Comparison of ENCODE assay signal across 21 cellular contexts in genomic region chr1:43570307-43570706, GRCh38. TPM values are rescaled to one million over a fixed set of nuclear protein-coding genes. Genes with fewer than 3 reads are reported as not detected.
DNase-seq lines count a peak whose midpoint lies in the region; ATAC-seq and TF ChIP-seq lines count a peak whose summit lies in the region.
"Had no signal": no experiment of that assay in that cellular context is flagged by ENCODE, and none has a peak within 500 bp of the region (broad histone marks: within the 10 kb centered on the region; RNA-seq: fewer than 3 reads in every experiment).

No MANE protein-coding gene starts in this region.

- no peaks in the 10 kb centered on the region for H3K9me3 ChIP-seq in BLaER1
- H3K9me3 ChIP-seq: A549, Caco-2 had no signal

- DNase-seq in RWPE1 (ENCODE audit: low spot score) (no peak), retina (peak; percentile 57), KG1 (lab: John Stamatoyannopoulos, UW) (no peak), Calu3 (no peak), SHP77 (lab: John Stamatoyannopoulos, UW) (no peak)
- DNase-seq in activated T-cell treated with anti-CD3 and anti-CD28 coated beads, Interleukin-2, amount 50 U/mL, for 72 hours = no peak
- DNase-seq: 8988T; Caco-2; CD4-positive, CD25-positive, alpha-beta regulatory T cell; CD8-positive, alpha-beta T cell; DMS 273 treated with DMSO at 0.1 percent for 48 hours; DMS79; EL; GDM1; GM23248; H7; HCEC 1CT had no signal

- intact Hi-C loops in Calu3 (cut with micrococcal nuclease; ENCODE audit: unreplicated experiment) = no loop called here

- no peak overlapping the region for H3K4me3 ChIP-seq in BLaER1
- H3K4me3 ChIP-seq: A549, GM12878, GM23248 had no signal

- no peaks in the 10 kb centered on the region for H3K36me3 Mint-ChIP-seq in activated T-cell treated with anti-CD3 and anti-CD28 coated beads, Interleukin-2, amount 50 U/mL, for 72 hours (ENCODE audit: insufficient read depth in 2 of 2)
- H3K36me3 Mint-ChIP-seq in Calu3 (ENCODE audit: insufficient read depth, unreplicated experiment) = peaks cover 28% of the 10 kb centered on the region
- H3K36me3 Mint-ChIP-seq: CD4-positive, CD25-positive, alpha-beta regulatory T cell; CD8-positive, alpha-beta T cell had no signal

- H3K9me3 Mint-ChIP-seq in activated T-cell treated with anti-CD3 and anti-CD28 coated beads, Interleukin-2, amount 50 U/mL, for 72 hours = no peaks in the 10 kb centered on the region
- H3K9me3 Mint-ChIP-seq in Calu3 (ENCODE audit: low read depth, unreplicated experiment) = no peaks in the 10 kb centered on the region
- H3K9me3 Mint-ChIP-seq: CD4-positive, CD25-positive, alpha-beta regulatory T cell; CD8-positive, alpha-beta T cell had no signal

- H3K4me2 ChIP-seq in BLaER1 = no peak overlapping the region
- H3K4me2 ChIP-seq: A549 had no signal

- no peaks in the 10 kb centered on the region for H3K27me3 ChIP-seq in BLaER1

- no peak overlapping the region for H3K27ac Mint-ChIP-seq in activated T-cell treated with anti-CD3 and anti-CD28 coated beads, Interleukin-2, amount 50 U/mL, for 72 hours
- H3K27ac Mint-ChIP-seq in Calu3 (ENCODE audit: unreplicated experiment) = no peak overlapping the region
- H3K27ac Mint-ChIP-seq: CD4-positive, CD25-positive, alpha-beta regulatory T cell; CD8-positive, alpha-beta T cell had no signal

- TF ChIP-seq CTCF in RWPE1 (conservative IDR thresholded peaks at IDR 0.05; ENCODE audit: low read depth) (no peak), Calu3 (IDR thresholded peaks at IDR 0.05; ENCODE audit: unreplicated experiment) (no peak)

- peaks cover 3% of the 10 kb centered on the region for H3K4me1 Mint-ChIP-seq in activated T-cell treated with anti-CD3 and anti-CD28 coated beads, Interleukin-2, amount 50 U/mL, for 72 hours (ENCODE audit: low read depth)
- H3K4me1 Mint-ChIP-seq in Calu3 (ENCODE audit: low read depth, unreplicated experiment) = peaks cover 6% of the 10 kb centered on the region

- no peak overlapping the region for H3K4me3 Mint-ChIP-seq in activated T-cell treated with anti-CD3 and anti-CD28 coated beads, Interleukin-2, amount 50 U/mL, for 72 hours
- no peak overlapping the region for H3K4me3 Mint-ChIP-seq in Calu3 (ENCODE audit: low read depth, unreplicated experiment)
- H3K4me3 Mint-ChIP-seq: CD4-positive, CD25-positive, alpha-beta regulatory T cell; CD8-positive, alpha-beta T cell had no signal

- CTCF ChIA-PET in RWPE1 (lab: Yijun Ruan, JAX) (interaction anchor here (1.2 kb wide), 1 partner anchor 11 kb away, joined by 3 read pairs; no protein-coding TSS in a partner anchor), Calu3 (lab: Charles Lee) (no interaction called here)

- no peak overlapping the region for H3K9ac ChIP-seq in BLaER1
- H3K9ac ChIP-seq: GM23248 had no signal

- POLR2A ChIA-PET in RWPE1 (lab: Yijun Ruan, JAX; ENCODE audit: low non-redundant PET) = no interaction called here

- peaks cover 64% of the 10 kb centered on the region for H3K4me1 ChIP-seq in BLaER1
- H3K4me1 ChIP-seq: A549, Caco-2 had no signal

- H3K27ac ChIP-seq in BLaER1 = peak overlapping the region; percentile 75
- H3K27ac ChIP-seq in RWPE1 = peak overlapping the region; percentile 76
- H3K27ac ChIP-seq in cingulate gyrus (ENCODE audit: low read depth, low read length) = peak overlapping the region; percentile 39
- H3K27ac ChIP-seq: A549, GM23248 had no signal

- H3K36me3 ChIP-seq in BLaER1 = peaks cover 61% of the 10 kb centered on the region

- BruUV-seq in Calu3 (replicated peaks; lab: Mats Ljungman, UMichigan) = no TSS peak

- H4K20me1 ChIP-seq in BLaER1 = no peaks in the 10 kb centered on the region

- peaks cover 10% of the 10 kb centered on the region for H3K27me3 Mint-ChIP-seq in activated T-cell treated with anti-CD3 and anti-CD28 coated beads, Interleukin-2, amount 50 U/mL, for 72 hours (ENCODE audit: low read depth)
- H3K27me3 Mint-ChIP-seq in Calu3 (ENCODE audit: unreplicated experiment) = no peaks in the 10 kb centered on the region

- ATAC-seq in activated T-cell treated with anti-CD3 and anti-CD28 coated beads, Interleukin-2, amount 50 U/mL, for 72 hours (replicated peaks in 1 of 2) = no peak
- ATAC-seq: CD8-positive, alpha-beta T cell had no signal

RNA-seq across cellular contexts. Expression of gene PTPRF, which starts 39.6 kb away (rescaled TPM):
- total RNA-seq in activated T-cell treated with anti-CD3 and anti-CD28 coated beads, Interleukin-2, amount 50 U/mL, for 72 hours = 1 to 10 TPM; 2.2 to 6.2 TPM
- total RNA-seq in Calu3 (2022) = 240 and 318 TPM in 2 replicates

Comparison
In these comparisons a context has a peak if more than half of its experiments do, and no peak if none do; other contexts are left out.
1. RNA of gene PTPRF, which starts 39.6 kb away (total RNA-seq): 240 to 318 TPM in Calu3; 2.2 to 6.2 TPM in activated T-cell treated with anti-CD3 and anti-CD28 coated beads, Interleukin-2, amount 50 U/mL, for 72 hours; every median in the first group is over 10 times any median in the second.
2. Peak in every context shown above with its lines, with median percentiles within 50 percentile points of each other: H3K27ac ChIP-seq.